Comparison of ENCODE assay signal across 8 cellular contexts in genomic region chr22:31399211-31400022, GRCh38. TPM values are rescaled to one million over a fixed set of nuclear protein-coding genes. Genes with fewer than 3 reads are reported as not detected.
DNase-seq lines count a peak whose midpoint lies in the region; ATAC-seq and TF ChIP-seq lines count a peak whose summit lies in the region.

TSS of gene DRG1 (plus strand) at chr22:31399604. CDS start at chr22:31399684, 80 bp downstream.

- no peak for TF ChIP-seq CTCF in lower leg skin (IDR thresholded peaks at IDR 0.05)

- CTCF ChIA-PET in activated CD4-positive, alpha-beta memory T cell treated with anti-CD3 and anti-CD28 coated beads for 36 hours (lab: Charles Lee) = interaction anchor here (0.8 to 1.7 kb wide), 2 partner anchors 53 to 54 kb away, joined by 4 to 5 read pairs; partner anchors contain the start of gene PATZ1

- peaks cover 0 to 18% of the 10 kb centered on the region in 2 donors for H3K4me1 ChIP-seq in duodenal mucosa (ENCODE audit: control insufficient read depth in 1 of 2, insufficient read depth in 2 of 2, low read length in 2 of 2)

- H3K9ac ChIP-seq in duodenal mucosa (ENCODE audit: low read depth in 1 of 2, low read length in 2 of 2) = peak within 1 kb of the TSS; percentile 92 to 93

- POLR2A ChIA-PET in activated CD4-positive, alpha-beta memory T cell treated with anti-CD3 and anti-CD28 coated beads for 36 hours (lab: Charles Lee) = interaction anchor here (0.7 to 2.8 kb wide), 4 partner anchors 39 to 231 kb away, joined by 3 to 19 read pairs (median 4); partner anchors contain the start of gene PATZ1

- H3K27me3 Mint-ChIP-seq in activated CD4-positive, alpha-beta memory T cell treated with anti-CD3 and anti-CD28 coated beads for 36 hours = peaks cover 2% of the 10 kb centered on the region

- H3K4me1 Mint-ChIP-seq in activated CD4-positive, alpha-beta memory T cell treated with anti-CD3 and anti-CD28 coated beads for 36 hours (ENCODE audit: low read depth) = peaks cover 23% of the 10 kb centered on the region

- H3K4me3 ChIP-seq in duodenal mucosa (ENCODE audit: low read depth in 1 of 2, low read length in 2 of 2) = peak within 1 kb of the TSS; percentile 96 to 97
- peak within 1 kb of the TSS; percentile 87 for H3K4me3 ChIP-seq in lower leg skin (ENCODE audit: low read depth, poor library complexity, severe bottlenecking)

- H3K27ac Mint-ChIP-seq in activated CD4-positive, alpha-beta memory T cell treated with anti-CD3 and anti-CD28 coated beads for 36 hours = peak within 1 kb of the TSS; percentile 84

- peak; percentile 94 for ATAC-seq in GM19397 (IDR thresholded peaks at IDR 0.05; ENCODE audit: unreplicated experiment)
- ATAC-seq in HG03571 (IDR thresholded peaks at IDR 0.05; ENCODE audit: unreplicated experiment) = peak; percentile 95

- H3K27ac ChIP-seq in duodenal mucosa (ENCODE audit: low read depth, low read length) = peak within 1 kb of the TSS; percentile 64

- H3K4me3 Mint-ChIP-seq in activated CD4-positive, alpha-beta memory T cell treated with anti-CD3 and anti-CD28 coated beads for 36 hours = peak within 1 kb of the TSS; percentile 93

- H3K27me3 ChIP-seq in duodenal mucosa (ENCODE audit: control insufficient read depth in 1 of 2, insufficient read depth in 2 of 2, low read length in 2 of 2) = no peaks in the 10 kb centered on the region

- DNase-seq in CD1c-positive myeloid dendritic cell (ENCODE audit: extremely low spot score) = peak; percentile 98
- peak; percentile 97 for DNase-seq in NCI-H82 (lab: John Stamatoyannopoulos, UW)
- peak; percentile 98 for DNase-seq in activated CD4-positive, alpha-beta memory T cell treated with anti-CD3 and anti-CD28 coated beads for 36 hours
- peak; percentile 95 to 99 for DNase-seq in lower leg skin (ENCODE audit: low spot score in 2 of 2)
- DNase-seq in stimulated activated CD4-positive, alpha-beta T cell treated with anti-CD3 and anti-CD28 coated beads, Interleukin-4, amount 100 ng/mL, for 48 hours (ENCODE audit: low read depth in 2 of 2) = peak; percentile 97

- TF ChIP-seq POLR2A in lower leg skin (IDR thresholded peaks at IDR 0.05) = peak in 1 of 2 donors; percentile 56

- peaks cover 0 to 19% of the 10 kb centered on the region in 2 donors for H3K36me3 ChIP-seq in duodenal mucosa (ENCODE audit: control insufficient read depth in 1 of 2, insufficient read depth in 2 of 2, low read length in 2 of 2)

- 0 to 1% methylated on average over 52 to 71 of the region's 72 CpGs for WGBS in lower leg skin, 2 donors

- H3K36me3 Mint-ChIP-seq in activated CD4-positive, alpha-beta memory T cell treated with anti-CD3 and anti-CD28 coated beads for 36 hours = peaks cover 22% of the 10 kb centered on the region

- peaks cover under 1% of the 10 kb centered on the region for H3K9me3 Mint-ChIP-seq in activated CD4-positive, alpha-beta memory T cell treated with anti-CD3 and anti-CD28 coated beads for 36 hours

- intact Hi-C loops in activated CD4-positive, alpha-beta memory T cell treated with anti-CD3 and anti-CD28 coated beads for 36 hours (cut with micrococcal nuclease) = loop anchor here (1.0 kb wide), 3 partner anchors 52 to 109 kb away; no protein-coding TSS in a partner anchor
- intact Hi-C loops in lower leg skin (cut with DNase I; ENCODE audit: low total_unique reads) = no loop called here

- no peaks in the 10 kb centered on the region for H3K9me3 ChIP-seq in duodenal mucosa (ENCODE audit: control insufficient read depth in 1 of 2, low read length in 2 of 2)

RNA-seq across cellular contexts. Expression of gene DRG1, which starts in this region (rescaled TPM):
- 100 to 1,000 TPM in 1 of 2 experiments, 10 to 100 TPM in 1; 97.1 to 116 TPM for total RNA-seq in activated CD4-positive, alpha-beta memory T cell treated with anti-CD3 and anti-CD28 coated beads for 36 hours
- 10 to 100 TPM; 43.0 to 55.1 (median 48.7) TPM for total RNA-seq in lower leg skin

Comparison
In these comparisons a context has a peak if more than half of its experiments do, and no peak if none do; other contexts are left out.
1. Peak in every context shown above with its lines: DNase-seq, ATAC-seq, H3K4me3 ChIP-seq and H3K27ac ChIP-seq.